ENCODE assay signal across 1 cellular context in the genomic region with DNA sequence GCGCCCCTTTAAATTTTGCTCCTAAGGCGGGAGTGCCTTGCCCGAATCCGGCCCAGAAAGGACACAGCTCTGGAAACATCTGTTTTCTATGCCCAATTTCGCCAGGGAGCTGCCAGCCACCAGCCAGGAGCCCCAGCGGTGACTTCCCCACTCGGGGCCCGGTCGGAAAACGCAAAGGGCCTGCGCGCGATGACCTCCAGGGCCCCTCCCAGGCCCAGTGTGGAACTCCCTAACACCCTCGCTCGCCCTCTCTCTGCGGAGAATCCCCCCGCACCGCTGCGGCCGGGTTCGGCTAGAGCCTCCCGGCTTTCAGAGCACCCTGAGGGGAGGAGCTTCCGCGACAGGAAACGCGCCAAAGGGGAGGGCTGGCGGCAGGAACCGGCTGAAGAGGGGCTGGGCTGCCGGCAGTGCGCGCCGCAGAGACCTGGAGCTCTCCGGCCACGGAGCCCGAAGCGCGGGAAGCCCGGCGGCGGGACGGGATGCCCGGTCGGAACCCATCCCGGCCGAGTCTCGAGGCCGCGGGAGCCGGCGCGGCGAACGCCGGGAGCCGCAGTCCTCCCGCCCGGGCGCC.
TF ChIP-seq lines count a peak whose summit lies in the region.

No MANE protein-coding gene starts in this region.

TF ChIP-seq in HEK293, 187 proteins besides CTCF, POLR2A, EP300 and RAD21 (continued from another document and continues in another):
- TF ChIP-seq KLF8 (tag by site-specific recombination; IDR thresholded peaks at IDR 0.05) (no peak; the same call in 1 of the 2 replicates), ZNF510 (tag by site-specific recombination; IDR thresholded peaks at IDR 0.05; ENCODE audit: insufficient replicate concordance) (no peak), ZFP41 (tag by site-specific recombination; IDR thresholded peaks at IDR 0.05; ENCODE audit: borderline replicate concordance) (no peak), BCL11A (tag by site-specific recombination; IDR thresholded peaks at IDR 0.05; ENCODE audit: low read depth) (peak; percentile 28; the same call in 1 of the 2 replicates), SP2 (tag by site-specific recombination; IDR thresholded peaks at IDR 0.05) (peak; percentile 23), ZNF169 (tag by site-specific recombination; IDR thresholded peaks at IDR 0.05) (no peak), ZNF548 (tag by site-specific recombination; IDR thresholded peaks at IDR 0.05) (no peak), MYNN (tag by site-specific recombination; IDR thresholded peaks at IDR 0.05; ENCODE audit: borderline replicate concordance) (no peak), SALL2 (tag by site-specific recombination; IDR thresholded peaks at IDR 0.05; ENCODE audit: borderline replicate concordance) (no peak), ZNF214 (tag by site-specific recombination; IDR thresholded peaks at IDR 0.05; ENCODE audit: borderline replicate concordance) (no peak), ZNF610 (tag by site-specific recombination; IDR thresholded peaks at IDR 0.05; ENCODE audit: borderline replicate concordance) (no peak), ZNF341 (tag by site-specific recombination; IDR thresholded peaks at IDR 0.05; ENCODE audit: low read depth) (no peak), ZNF202 (tag by site-specific recombination; IDR thresholded peaks at IDR 0.05; ENCODE audit: borderline replicate concordance) (no peak), ZNF76 (tag by site-specific recombination; IDR thresholded peaks at IDR 0.05; ENCODE audit: borderline replicate concordance, low read depth) (peak; percentile 57), ZNF248 (tag by site-specific recombination; IDR thresholded peaks at IDR 0.05) (no peak), SETDB1 (IDR thresholded peaks at IDR 0.05; ENCODE audit: insufficient read length, low read length) (no peak), ZNF221 (tag by site-specific recombination; IDR thresholded peaks at IDR 0.05; ENCODE audit: borderline replicate concordance) (peak; percentile 61; the same call in 1 of the 2 replicates), ZNF660 (tag by site-specific recombination; IDR thresholded peaks at IDR 0.05) (peak; percentile 56; the same call in 1 of the 2 replicates), ZSCAN23 (tag by site-specific recombination; IDR thresholded peaks at IDR 0.05) (no peak; the same call in 1 of the 2 replicates), WT1 (tag by site-specific recombination; IDR thresholded peaks at IDR 0.05) (no peak; the same call in none of the 2 replicates), HOXA7 (CRISPR knock-in tag; IDR thresholded peaks at IDR 0.05; ENCODE audit: borderline replicate concordance) (no peak), ZBTB20 (tag by site-specific recombination; IDR thresholded peaks at IDR 0.05) (peak; percentile 93), ZNF23 (tag by site-specific recombination; IDR thresholded peaks at IDR 0.05; ENCODE audit: borderline replicate concordance) (no peak), YY2 (tag by site-specific recombination; IDR thresholded peaks at IDR 0.05) (no peak), ZNF792 (tag by site-specific recombination; IDR thresholded peaks at IDR 0.05) (no peak), OVOL3 (tag by site-specific recombination; IDR thresholded peaks at IDR 0.05) (no peak), ZNF48 (tag by site-specific recombination; IDR thresholded peaks at IDR 0.05) (no peak), KLF7 (tag by site-specific recombination; IDR thresholded peaks at IDR 0.05; ENCODE audit: borderline replicate concordance) (0 out of 2 replicates have a peak, but pooled peaks have one; percentile 57), ZNF549 (tag by site-specific recombination; IDR thresholded peaks at IDR 0.05) (no peak), ZFP69B (tag by site-specific recombination; IDR thresholded peaks at IDR 0.05) (no peak), ZNF274 (IDR thresholded peaks at IDR 0.05; ENCODE audit: low read length) (no peak), ZNF274 (tag by site-specific recombination; IDR thresholded peaks at IDR 0.05; ENCODE audit: borderline replicate concordance) (no peak), ZNF433 (tag by site-specific recombination; IDR thresholded peaks at IDR 0.05; ENCODE audit: low read depth) (no peak), MZF1 (tag by site-specific recombination; IDR thresholded peaks at IDR 0.05; ENCODE audit: borderline replicate concordance) (peak; percentile 95), ZBTB7A (tag by site-specific recombination; IDR thresholded peaks at IDR 0.05; ENCODE audit: low read depth) (no peak), ZNF239 (tag by site-specific recombination; IDR thresholded peaks at IDR 0.05) (no peak), ZNF560 (tag by site-specific recombination; IDR thresholded peaks at IDR 0.05; ENCODE audit: borderline replicate concordance) (no peak), SP7 (tag by site-specific recombination; IDR thresholded peaks at IDR 0.05) (no peak), ZNF426 (tag by site-specific recombination; IDR thresholded peaks at IDR 0.05) (no peak), ZNF777 (tag by site-specific recombination; IDR thresholded peaks at IDR 0.05; ENCODE audit: borderline replicate concordance) (no peak), ZNF211 (tag by site-specific recombination; IDR thresholded peaks at IDR 0.05; ENCODE audit: low read depth) (no peak), ZNF146 (tag by site-specific recombination; IDR thresholded peaks at IDR 0.05) (no peak)
- TF ChIP-seq, protein P1, sequence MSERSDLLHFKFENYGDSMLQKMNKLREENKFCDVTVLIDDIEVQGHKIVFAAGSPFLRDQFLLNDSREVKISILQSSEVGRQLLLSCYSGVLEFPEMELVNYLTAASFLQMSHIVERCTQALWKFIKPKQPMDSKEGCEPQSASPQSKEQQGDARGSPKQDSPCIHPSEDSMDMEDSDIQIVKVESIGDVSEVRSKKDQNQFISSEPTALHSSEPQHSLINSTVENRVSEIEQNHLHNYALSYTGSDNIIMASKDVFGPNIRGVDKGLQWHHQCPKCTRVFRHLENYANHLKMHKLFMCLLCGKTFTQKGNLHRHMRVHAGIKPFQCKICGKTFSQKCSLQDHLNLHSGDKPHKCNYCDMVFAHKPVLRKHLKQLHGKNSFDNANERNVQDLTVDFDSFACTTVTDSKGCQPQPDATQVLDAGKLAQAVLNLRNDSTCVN (tag by site-specific recombination; optimal IDR thresholded peaks at IDR 0.05), result peak; percentile 62
- TF ChIP-seq, protein P2, sequence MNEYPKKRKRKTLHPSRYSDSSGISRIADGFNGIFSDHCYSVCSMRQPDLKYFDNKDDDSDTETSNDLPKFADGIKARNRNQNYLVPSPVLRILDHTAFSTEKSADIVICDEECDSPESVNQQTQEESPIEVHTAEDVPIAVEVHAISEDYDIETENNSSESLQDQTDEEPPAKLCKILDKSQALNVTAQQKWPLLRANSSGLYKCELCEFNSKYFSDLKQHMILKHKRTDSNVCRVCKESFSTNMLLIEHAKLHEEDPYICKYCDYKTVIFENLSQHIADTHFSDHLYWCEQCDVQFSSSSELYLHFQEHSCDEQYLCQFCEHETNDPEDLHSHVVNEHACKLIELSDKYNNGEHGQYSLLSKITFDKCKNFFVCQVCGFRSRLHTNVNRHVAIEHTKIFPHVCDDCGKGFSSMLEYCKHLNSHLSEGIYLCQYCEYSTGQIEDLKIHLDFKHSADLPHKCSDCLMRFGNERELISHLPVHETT (tag by site-specific recombination; IDR thresholded peaks at IDR 0.05), result no peak
- TF ChIP-seq, protein P3, sequence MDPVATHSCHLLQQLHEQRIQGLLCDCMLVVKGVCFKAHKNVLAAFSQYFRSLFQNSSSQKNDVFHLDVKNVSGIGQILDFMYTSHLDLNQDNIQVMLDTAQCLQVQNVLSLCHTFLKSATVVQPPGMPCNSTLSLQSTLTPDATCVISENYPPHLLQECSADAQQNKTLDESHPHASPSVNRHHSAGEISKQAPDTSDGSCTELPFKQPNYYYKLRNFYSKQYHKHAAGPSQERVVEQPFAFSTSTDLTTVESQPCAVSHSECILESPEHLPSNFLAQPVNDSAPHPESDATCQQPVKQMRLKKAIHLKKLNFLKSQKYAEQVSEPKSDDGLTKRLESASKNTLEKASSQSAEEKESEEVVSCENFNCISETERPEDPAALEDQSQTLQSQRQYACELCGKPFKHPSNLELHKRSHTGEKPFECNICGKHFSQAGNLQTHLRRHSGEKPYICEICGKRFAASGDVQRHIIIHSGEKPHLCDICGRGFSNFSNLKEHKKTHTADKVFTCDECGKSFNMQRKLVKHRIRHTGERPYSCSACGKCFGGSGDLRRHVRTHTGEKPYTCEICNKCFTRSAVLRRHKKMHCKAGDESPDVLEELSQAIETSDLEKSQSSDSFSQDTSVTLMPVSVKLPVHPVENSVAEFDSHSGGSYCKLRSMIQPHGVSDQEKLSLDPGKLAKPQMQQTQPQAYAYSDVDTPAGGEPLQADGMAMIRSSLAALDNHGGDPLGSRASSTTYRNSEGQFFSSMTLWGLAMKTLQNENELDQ (tag by site-specific recombination; IDR thresholded peaks at IDR 0.05; ENCODE audit: low read depth), result no peak
- TF ChIP-seq, protein P4, sequence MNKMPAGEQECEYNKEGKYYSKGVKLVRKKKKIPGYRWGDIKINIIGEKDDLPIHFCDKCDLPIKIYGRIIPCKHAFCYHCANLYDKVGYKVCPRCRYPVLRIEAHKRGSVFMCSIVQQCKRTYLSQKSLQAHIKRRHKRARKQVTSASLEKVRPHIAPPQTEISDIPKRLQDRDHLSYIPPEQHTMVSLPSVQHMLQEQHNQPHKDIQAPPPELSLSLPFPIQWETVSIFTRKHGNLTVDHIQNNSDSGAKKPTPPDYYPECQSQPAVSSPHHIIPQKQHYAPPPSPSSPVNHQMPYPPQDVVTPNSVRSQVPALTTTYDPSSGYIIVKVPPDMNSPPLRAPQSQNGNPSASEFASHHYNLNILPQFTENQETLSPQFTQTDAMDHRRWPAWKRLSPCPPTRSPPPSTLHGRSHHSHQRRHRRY (tag by site-specific recombination; IDR thresholded peaks at IDR 0.05), result no peak
- TF ChIP-seq, protein P5, sequence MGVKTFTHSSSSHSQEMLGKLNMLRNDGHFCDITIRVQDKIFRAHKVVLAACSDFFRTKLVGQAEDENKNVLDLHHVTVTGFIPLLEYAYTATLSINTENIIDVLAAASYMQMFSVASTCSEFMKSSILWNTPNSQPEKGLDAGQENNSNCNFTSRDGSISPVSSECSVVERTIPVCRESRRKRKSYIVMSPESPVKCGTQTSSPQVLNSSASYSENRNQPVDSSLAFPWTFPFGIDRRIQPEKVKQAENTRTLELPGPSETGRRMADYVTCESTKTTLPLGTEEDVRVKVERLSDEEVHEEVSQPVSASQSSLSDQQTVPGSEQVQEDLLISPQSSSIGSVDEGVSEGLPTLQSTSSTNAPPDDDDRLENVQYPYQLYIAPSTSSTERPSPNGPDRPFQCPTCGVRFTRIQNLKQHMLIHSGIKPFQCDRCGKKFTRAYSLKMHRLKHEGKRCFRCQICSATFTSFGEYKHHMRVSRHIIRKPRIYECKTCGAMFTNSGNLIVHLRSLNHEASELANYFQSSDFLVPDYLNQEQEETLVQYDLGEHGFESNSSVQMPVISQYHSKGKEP (tag by site-specific recombination; IDR thresholded peaks at IDR 0.05), result no peak
- TF ChIP-seq, protein P6, sequence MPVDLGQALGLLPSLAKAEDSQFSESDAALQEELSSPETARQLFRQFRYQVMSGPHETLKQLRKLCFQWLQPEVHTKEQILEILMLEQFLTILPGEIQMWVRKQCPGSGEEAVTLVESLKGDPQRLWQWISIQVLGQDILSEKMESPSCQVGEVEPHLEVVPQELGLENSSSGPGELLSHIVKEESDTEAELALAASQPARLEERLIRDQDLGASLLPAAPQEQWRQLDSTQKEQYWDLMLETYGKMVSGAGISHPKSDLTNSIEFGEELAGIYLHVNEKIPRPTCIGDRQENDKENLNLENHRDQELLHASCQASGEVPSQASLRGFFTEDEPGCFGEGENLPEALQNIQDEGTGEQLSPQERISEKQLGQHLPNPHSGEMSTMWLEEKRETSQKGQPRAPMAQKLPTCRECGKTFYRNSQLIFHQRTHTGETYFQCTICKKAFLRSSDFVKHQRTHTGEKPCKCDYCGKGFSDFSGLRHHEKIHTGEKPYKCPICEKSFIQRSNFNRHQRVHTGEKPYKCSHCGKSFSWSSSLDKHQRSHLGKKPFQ (tag by site-specific recombination; IDR thresholded peaks at IDR 0.05), result no peak
- TF ChIP-seq, protein P7, sequence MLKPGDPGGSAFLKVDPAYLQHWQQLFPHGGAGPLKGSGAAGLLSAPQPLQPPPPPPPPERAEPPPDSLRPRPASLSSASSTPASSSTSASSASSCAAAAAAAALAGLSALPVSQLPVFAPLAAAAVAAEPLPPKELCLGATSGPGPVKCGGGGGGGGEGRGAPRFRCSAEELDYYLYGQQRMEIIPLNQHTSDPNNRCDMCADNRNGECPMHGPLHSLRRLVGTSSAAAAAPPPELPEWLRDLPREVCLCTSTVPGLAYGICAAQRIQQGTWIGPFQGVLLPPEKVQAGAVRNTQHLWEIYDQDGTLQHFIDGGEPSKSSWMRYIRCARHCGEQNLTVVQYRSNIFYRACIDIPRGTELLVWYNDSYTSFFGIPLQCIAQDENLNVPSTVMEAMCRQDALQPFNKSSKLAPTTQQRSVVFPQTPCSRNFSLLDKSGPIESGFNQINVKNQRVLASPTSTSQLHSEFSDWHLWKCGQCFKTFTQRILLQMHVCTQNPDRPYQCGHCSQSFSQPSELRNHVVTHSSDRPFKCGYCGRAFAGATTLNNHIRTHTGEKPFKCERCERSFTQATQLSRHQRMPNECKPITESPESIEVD (tag by site-specific recombination; IDR thresholded peaks at IDR 0.05), result no peak
- TF ChIP-seq, protein P8, sequence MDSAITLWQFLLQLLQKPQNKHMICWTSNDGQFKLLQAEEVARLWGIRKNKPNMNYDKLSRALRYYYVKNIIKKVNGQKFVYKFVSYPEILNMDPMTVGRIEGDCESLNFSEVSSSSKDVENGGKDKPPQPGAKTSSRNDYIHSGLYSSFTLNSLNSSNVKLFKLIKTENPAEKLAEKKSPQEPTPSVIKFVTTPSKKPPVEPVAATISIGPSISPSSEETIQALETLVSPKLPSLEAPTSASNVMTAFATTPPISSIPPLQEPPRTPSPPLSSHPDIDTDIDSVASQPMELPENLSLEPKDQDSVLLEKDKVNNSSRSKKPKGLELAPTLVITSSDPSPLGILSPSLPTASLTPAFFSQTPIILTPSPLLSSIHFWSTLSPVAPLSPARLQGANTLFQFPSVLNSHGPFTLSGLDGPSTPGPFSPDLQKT (IDR thresholded peaks at IDR 0.05; ENCODE audit: borderline replicate concordance, low read depth, low read length), result no peak
- TF ChIP-seq, protein P9, sequence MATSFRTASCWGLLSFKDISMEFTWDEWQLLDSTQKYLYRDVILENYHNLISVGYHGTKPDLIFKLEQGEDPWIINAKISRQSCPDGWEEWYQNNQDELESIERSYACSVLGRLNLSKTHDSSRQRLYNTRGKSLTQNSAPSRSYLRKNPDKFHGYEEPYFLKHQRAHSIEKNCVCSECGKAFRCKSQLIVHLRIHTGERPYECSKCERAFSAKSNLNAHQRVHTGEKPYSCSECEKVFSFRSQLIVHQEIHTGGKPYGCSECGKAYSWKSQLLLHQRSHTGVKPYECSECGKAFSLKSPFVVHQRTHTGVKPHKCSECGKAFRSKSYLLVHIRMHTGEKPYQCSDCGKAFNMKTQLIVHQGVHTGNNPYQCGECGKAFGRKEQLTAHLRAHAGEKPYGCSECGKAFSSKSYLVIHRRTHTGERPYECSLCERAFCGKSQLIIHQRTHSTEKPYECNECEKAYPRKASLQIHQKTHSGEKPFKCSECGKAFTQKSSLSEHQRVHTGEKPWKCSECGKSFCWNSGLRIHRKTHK (tag by site-specific recombination; IDR thresholded peaks at IDR 0.05), result no peak
- TF ChIP-seq, protein P10, sequence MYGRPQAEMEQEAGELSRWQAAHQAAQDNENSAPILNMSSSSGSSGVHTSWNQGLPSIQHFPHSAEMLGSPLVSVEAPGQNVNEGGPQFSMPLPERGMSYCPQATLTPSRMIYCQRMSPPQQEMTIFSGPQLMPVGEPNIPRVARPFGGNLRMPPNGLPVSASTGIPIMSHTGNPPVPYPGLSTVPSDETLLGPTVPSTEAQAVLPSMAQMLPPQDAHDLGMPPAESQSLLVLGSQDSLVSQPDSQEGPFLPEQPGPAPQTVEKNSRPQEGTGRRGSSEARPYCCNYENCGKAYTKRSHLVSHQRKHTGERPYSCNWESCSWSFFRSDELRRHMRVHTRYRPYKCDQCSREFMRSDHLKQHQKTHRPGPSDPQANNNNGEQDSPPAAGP (tag by site-specific recombination; IDR thresholded peaks at IDR 0.05), result no peak
